1 cellular context compared by ENCODE assay signal in the genomic region with DNA sequence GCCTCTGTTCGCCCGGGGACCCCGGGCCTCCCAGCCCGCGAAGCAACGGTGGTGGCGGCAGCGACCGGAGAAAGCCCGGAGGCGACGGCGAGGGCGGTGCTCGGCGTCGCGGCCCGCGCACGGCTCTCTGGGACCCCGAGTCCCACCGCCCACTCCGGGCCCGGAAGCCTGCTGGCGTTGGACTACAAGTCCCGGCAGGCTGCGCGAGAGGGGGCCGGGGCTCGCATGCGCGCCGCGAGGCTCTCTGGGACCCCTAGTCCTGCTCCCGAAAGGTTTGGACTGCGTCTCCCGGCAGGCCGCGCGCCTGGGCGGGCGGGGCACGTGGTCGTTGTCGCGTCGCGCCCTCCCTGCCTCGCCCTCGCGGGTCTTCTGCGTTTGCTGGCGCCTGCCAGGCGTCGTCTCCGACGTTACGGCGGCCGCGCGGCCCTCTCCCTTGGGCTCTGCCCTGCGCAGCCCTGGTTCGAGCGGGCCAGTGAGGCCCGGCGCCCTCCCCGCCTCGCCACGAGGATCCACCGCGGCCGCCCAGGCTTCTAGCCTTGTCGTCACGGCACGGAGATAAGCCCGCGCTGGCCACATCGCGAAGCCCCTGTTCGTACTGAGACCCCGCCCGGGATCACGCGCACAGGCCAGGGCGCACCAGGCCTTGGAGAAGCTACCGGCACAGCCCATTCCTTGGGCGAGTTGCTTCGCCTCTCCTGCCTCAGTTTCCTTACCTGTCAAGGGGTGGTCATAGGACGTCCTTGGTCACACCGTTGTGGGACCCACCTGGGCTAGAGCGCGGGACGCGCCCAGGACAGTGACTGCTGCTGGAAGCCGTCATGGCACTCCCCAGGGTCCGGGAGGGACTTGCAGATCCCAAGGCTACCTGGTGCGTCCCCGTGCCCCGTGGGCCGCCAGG.
TF ChIP-seq lines count a peak whose summit lies in the region.

A gene (minus strand): TSS at position 75 of the 898 bp plus-strand sequence. CDS start 549 bp downstream, outside the sequence.

TF ChIP-seq in HepG2, 621 proteins besides CTCF, POLR2A, EP300 and RAD21 (continued from another document and continues in another):
- TF ChIP-seq, protein P1, sequence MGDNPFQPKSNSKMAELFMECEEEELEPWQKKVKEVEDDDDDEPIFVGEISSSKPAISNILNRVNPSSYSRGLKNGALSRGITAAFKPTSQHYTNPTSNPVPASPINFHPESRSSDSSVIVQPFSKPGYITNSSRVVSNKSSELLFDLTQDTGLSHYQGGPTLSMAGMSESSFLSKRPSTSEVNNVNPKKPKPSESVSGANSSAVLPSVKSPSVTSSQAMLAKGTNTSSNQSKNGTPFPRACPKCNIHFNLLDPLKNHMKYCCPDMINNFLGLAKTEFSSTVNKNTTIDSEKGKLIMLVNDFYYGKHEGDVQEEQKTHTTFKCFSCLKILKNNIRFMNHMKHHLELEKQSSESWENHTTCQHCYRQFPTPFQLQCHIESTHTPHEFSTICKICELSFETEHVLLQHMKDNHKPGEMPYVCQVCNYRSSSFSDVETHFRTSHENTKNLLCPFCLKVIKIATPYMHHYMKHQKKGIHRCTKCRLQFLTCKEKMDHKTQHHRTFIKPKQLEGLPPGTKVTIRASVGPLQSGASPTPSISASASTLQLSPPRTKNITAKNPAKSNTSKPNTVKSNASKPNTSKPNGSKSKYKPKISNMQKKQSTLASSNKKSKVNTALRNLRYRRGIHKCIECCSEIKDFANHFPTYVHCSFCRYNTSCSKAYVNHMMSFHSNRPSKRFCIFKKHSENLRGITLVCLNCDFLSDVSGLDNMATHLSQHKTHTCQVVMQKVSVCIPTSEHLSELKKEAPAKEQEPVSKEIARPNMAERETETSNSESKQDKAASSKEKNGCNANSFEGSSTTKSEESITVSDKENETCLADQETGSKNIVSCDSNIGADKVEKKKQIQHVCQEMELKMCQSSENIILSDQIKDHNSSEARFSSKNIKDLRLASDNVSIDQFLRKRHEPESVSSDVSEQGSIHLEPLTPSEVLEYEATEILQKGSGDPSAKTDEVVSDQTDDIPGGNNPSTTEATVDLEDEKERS (CRISPR knock-in tag; IDR thresholded peaks at IDR 0.05), result no peak; the same call in 1 of the 2 replicates
- TF ChIP-seq ZBTB7A (CRISPR knock-in tag; IDR thresholded peaks at IDR 0.05) (peak; percentile 97), ZC3H13 (CRISPR knock-in tag; IDR thresholded peaks at IDR 0.05) (peak; percentile 97), KDM4B (CRISPR knock-in tag; IDR thresholded peaks at IDR 0.05) (peak; percentile 64; the same call in 1 of the 2 replicates), ZNF543 (CRISPR knock-in tag; IDR thresholded peaks at IDR 0.05) (peak; percentile 98), NFATC3 (CRISPR knock-in tag; IDR thresholded peaks at IDR 0.05) (0 out of 2 replicates have a peak, but pooled peaks have one; percentile 67), CEBPG (CRISPR knock-in tag; IDR thresholded peaks at IDR 0.05) (peak; percentile 49; the same call in 1 of the 2 replicates), PHF20 (CRISPR knock-in tag; IDR thresholded peaks at IDR 0.05) (peak; percentile 85), DR1 (CRISPR knock-in tag; IDR thresholded peaks at IDR 0.05) (peak; percentile 84), XBP1 (CRISPR knock-in tag; IDR thresholded peaks at IDR 0.05) (no peak; the same call in 1 of the 2 replicates), IRF2 (CRISPR knock-in tag; IDR thresholded peaks at IDR 0.05) (peak; percentile 98), ZNF558 (CRISPR knock-in tag; IDR thresholded peaks at IDR 0.05; ENCODE audit: borderline replicate concordance) (peak; percentile 96; the same call in 1 of the 2 replicates), SP140L (CRISPR knock-in tag; IDR thresholded peaks at IDR 0.05; ENCODE audit: borderline replicate concordance) (peak; percentile 91; the same call in 1 of the 2 replicates), MAF1 (CRISPR knock-in tag; IDR thresholded peaks at IDR 0.05; ENCODE audit: borderline replicate concordance) (peak; percentile 96), CBX2 (IDR thresholded peaks at IDR 0.05; ENCODE audit: low read depth, low read length) (no peak), CBX2 (CRISPR knock-in tag; IDR thresholded peaks at IDR 0.05; ENCODE audit: low read depth) (peak; percentile 62; the same call in 1 of the 2 replicates), ZNF446 (CRISPR knock-in tag; IDR thresholded peaks at IDR 0.05) (peak; percentile 97), ZNF251 (CRISPR knock-in tag; IDR thresholded peaks at IDR 0.05) (peak; percentile 93; the same call in 1 of the 2 replicates), ZNF44 (CRISPR knock-in tag; IDR thresholded peaks at IDR 0.05) (peak; percentile 98), KLF11 (CRISPR knock-in tag; IDR thresholded peaks at IDR 0.05) (peak; percentile 98), SMAD3 (CRISPR knock-in tag; IDR thresholded peaks at IDR 0.05) (peak; percentile 70), ZFP36L2 (CRISPR knock-in tag; IDR thresholded peaks at IDR 0.05) (peak; percentile 93; the same call in 1 of the 2 replicates), BRCA1 (CRISPR knock-in tag; IDR thresholded peaks at IDR 0.05) (peak; percentile 85; the same call in 1 of the 2 replicates), ZNF296 (CRISPR knock-in tag; conservative IDR thresholded peaks at IDR 0.05) (peak; percentile 63; the same call in 1 of the 2 replicates), NR2F2 (IDR thresholded peaks at IDR 0.05; ENCODE audit: borderline replicate concordance, low read depth) (peak; percentile 15; the same call in 1 of the 2 replicates), ZKSCAN5 (CRISPR knock-in tag; IDR thresholded peaks at IDR 0.05) (no peak), ATF7-NPFF (CRISPR knock-in tag; IDR thresholded peaks at IDR 0.05; ENCODE audit: low read depth) (peak; percentile 99), HMG20A (CRISPR knock-in tag; IDR thresholded peaks at IDR 0.05; ENCODE audit: borderline replicate concordance) (no peak), MYNN (CRISPR knock-in tag; IDR thresholded peaks at IDR 0.05; ENCODE audit: low read depth) (peak; percentile 97), ZNF589 (CRISPR knock-in tag; conservative IDR thresholded peaks at IDR 0.05) (peak; percentile 99), ZSCAN30 (CRISPR knock-in tag; IDR thresholded peaks at IDR 0.05) (no peak)
- TF ChIP-seq, protein P2, sequence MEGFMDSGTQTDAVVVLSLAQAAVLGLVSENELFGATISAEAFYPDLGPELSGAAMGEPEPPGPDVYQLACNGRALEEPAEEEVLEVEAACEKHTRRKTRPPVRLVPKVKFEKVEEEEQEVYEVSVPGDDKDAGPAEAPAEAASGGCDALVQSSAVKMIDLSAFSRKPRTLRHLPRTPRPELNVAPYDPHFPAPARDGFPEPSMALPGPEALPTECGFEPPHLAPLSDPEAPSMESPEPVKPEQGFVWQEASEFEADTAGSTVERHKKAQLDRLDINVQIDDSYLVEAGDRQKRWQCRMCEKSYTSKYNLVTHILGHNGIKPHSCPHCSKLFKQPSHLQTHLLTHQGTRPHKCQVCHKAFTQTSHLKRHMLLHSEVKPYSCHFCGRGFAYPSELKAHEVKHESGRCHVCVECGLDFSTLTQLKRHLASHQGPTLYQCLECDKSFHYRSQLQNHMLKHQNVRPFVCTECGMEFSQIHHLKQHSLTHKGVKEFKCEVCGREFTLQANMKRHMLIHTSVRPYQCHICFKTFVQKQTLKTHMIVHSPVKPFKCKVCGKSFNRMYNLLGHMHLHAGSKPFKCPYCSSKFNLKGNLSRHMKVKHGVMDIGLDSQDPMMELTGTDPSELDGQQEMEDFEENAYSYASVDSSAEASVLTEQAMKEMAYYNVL (CRISPR knock-in tag; IDR thresholded peaks at IDR 0.05; ENCODE audit: borderline replicate concordance), result peak; percentile 96
- TF ChIP-seq, protein P3, sequence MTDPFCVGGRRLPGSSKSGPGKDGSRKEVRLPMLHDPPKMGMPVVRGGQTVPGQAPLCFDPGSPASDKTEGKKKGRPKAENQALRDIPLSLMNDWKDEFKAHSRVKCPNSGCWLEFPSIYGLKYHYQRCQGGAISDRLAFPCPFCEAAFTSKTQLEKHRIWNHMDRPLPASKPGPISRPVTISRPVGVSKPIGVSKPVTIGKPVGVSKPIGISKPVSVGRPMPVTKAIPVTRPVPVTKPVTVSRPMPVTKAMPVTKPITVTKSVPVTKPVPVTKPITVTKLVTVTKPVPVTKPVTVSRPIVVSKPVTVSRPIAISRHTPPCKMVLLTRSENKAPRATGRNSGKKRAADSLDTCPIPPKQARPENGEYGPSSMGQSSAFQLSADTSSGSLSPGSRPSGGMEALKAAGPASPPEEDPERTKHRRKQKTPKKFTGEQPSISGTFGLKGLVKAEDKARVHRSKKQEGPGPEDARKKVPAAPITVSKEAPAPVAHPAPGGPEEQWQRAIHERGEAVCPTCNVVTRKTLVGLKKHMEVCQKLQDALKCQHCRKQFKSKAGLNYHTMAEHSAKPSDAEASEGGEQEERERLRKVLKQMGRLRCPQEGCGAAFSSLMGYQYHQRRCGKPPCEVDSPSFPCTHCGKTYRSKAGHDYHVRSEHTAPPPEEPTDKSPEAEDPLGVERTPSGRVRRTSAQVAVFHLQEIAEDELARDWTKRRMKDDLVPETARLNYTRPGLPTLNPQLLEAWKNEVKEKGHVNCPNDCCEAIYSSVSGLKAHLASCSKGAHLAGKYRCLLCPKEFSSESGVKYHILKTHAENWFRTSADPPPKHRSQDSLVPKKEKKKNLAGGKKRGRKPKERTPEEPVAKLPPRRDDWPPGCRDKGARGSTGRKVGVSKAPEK (CRISPR knock-in tag; IDR thresholded peaks at IDR 0.05; ENCODE audit: borderline replicate concordance), result no peak
- TF ChIP-seq, protein P4, sequence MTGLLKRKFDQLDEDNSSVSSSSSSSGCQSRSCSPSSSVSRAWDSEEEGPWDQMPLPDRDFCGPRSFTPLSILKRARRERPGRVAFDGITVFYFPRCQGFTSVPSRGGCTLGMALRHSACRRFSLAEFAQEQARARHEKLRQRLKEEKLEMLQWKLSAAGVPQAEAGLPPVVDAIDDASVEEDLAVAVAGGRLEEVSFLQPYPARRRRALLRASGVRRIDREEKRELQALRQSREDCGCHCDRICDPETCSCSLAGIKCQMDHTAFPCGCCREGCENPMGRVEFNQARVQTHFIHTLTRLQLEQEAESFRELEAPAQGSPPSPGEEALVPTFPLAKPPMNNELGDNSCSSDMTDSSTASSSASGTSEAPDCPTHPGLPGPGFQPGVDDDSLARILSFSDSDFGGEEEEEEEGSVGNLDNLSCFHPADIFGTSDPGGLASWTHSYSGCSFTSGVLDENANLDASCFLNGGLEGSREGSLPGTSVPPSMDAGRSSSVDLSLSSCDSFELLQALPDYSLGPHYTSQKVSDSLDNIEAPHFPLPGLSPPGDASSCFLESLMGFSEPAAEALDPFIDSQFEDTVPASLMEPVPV (CRISPR knock-in tag; IDR thresholded peaks at IDR 0.05), result peak; percentile 100
- TF ChIP-seq, protein P5, sequence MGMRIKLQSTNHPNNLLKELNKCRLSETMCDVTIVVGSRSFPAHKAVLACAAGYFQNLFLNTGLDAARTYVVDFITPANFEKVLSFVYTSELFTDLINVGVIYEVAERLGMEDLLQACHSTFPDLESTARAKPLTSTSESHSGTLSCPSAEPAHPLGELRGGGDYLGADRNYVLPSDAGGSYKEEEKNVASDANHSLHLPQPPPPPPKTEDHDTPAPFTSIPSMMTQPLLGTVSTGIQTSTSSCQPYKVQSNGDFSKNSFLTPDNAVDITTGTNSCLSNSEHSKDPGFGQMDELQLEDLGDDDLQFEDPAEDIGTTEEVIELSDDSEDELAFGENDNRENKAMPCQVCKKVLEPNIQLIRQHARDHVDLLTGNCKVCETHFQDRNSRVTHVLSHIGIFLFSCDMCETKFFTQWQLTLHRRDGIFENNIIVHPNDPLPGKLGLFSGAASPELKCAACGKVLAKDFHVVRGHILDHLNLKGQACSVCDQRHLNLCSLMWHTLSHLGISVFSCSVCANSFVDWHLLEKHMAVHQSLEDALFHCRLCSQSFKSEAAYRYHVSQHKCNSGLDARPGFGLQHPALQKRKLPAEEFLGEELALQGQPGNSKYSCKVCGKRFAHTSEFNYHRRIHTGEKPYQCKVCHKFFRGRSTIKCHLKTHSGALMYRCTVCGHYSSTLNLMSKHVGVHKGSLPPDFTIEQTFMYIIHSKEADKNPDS (CRISPR knock-in tag; IDR thresholded peaks at IDR 0.05), result peak; percentile 98
- TF ChIP-seq, protein P6, sequence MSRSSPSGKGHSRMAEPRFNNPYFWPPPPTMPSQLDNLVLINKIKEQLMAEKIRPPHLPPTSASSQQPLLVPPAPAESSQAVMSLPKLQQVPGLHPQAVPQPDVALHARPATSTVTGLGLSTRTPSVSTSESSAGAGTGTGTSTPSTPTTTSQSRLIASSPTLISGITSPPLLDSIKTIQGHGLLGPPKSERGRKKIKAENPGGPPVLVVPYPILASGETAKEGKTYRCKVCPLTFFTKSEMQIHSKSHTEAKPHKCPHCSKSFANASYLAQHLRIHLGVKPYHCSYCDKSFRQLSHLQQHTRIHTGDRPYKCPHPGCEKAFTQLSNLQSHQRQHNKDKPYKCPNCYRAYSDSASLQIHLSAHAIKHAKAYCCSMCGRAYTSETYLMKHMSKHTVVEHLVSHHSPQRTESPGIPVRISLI (CRISPR knock-in tag; IDR thresholded peaks at IDR 0.05; ENCODE audit: borderline replicate concordance), result peak; percentile 76; the same call in 1 of the 2 replicates
- TF ChIP-seq, protein P7, sequence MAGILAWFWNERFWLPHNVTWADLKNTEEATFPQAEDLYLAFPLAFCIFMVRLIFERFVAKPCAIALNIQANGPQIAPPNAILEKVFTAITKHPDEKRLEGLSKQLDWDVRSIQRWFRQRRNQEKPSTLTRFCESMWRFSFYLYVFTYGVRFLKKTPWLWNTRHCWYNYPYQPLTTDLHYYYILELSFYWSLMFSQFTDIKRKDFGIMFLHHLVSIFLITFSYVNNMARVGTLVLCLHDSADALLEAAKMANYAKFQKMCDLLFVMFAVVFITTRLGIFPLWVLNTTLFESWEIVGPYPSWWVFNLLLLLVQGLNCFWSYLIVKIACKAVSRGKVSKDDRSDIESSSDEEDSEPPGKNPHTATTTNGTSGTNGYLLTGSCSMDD (CRISPR knock-in tag; IDR thresholded peaks at IDR 0.05), result peak; percentile 97
- TF ChIP-seq, protein P8, sequence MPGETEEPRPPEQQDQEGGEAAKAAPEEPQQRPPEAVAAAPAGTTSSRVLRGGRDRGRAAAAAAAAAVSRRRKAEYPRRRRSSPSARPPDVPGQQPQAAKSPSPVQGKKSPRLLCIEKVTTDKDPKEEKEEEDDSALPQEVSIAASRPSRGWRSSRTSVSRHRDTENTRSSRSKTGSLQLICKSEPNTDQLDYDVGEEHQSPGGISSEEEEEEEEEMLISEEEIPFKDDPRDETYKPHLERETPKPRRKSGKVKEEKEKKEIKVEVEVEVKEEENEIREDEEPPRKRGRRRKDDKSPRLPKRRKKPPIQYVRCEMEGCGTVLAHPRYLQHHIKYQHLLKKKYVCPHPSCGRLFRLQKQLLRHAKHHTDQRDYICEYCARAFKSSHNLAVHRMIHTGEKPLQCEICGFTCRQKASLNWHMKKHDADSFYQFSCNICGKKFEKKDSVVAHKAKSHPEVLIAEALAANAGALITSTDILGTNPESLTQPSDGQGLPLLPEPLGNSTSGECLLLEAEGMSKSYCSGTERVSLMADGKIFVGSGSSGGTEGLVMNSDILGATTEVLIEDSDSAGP (CRISPR knock-in tag; IDR thresholded peaks at IDR 0.05; ENCODE audit: borderline replicate concordance), result peak; percentile 97
- TF ChIP-seq, protein P9, sequence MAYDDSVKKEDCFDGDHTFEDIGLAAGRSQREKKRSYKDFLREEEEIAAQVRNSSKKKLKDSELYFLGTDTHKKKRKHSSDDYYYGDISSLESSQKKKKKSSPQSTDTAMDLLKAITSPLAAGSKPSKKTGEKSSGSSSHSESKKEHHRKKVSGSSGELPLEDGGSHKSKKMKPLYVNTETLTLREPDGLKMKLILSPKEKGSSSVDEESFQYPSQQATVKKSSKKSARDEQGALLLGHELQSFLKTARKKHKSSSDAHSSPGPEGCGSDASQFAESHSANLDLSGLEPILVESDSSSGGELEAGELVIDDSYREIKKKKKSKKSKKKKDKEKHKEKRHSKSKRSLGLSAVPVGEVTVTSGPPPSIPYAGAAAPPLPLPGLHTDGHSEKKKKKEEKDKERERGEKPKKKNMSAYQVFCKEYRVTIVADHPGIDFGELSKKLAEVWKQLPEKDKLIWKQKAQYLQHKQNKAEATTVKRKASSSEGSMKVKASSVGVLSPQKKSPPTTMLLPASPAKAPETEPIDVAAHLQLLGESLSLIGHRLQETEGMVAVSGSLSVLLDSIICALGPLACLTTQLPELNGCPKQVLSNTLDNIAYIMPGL (CRISPR knock-in tag; IDR thresholded peaks at IDR 0.05; ENCODE audit: borderline replicate concordance in 1 of 2, low read depth in 1 of 2), result peak; percentile 84 to 89
